Comparison of ENCODE assay signal across 25 cellular contexts in genomic region chr9:78654324-78654723, GRCh38.
"Had no signal": no experiment of that assay in that cellular context is flagged by ENCODE, and none has a peak within 500 bp of the region (broad histone marks: within the 10 kb centered on the region; RNA-seq: fewer than 3 reads in every experiment).

No MANE protein-coding gene starts in this region.

- H3K9me3 Mint-ChIP-seq: stimulated activated naive CD8-positive, alpha-beta T cell treated with anti-CD3 and anti-CD28 coated beads, Interleukin-15, amount 100 ng/mL, for 72 hours; type B pancreatic cell had no signal

- H3K27ac Mint-ChIP-seq: naive thymus-derived CD8-positive, alpha-beta T cell; nephron; stimulated activated memory B cell treated with anti-CD40 and anti-IgM and Interleukin-4, amounts not matched to agents 10 μg/mL and 1 μg/mL and 100 μg/mL, for 72 hours; stimulated activated naive CD8-positive, alpha-beta T cell treated with anti-CD3 and anti-CD28 coated beads, Interleukin-15, amount 100 ng/mL, for 72 hours; type B pancreatic cell had no signal

- H3K4me1 ChIP-seq: left ventricle myocardium inferior, pancreas, prostate gland, sigmoid colon, tibial nerve, uterus had no signal

- H3K4me3 ChIP-seq: left ventricle myocardium inferior, pancreas, prostate gland, sigmoid colon, tibial nerve, uterus had no signal

- H3K9me3 ChIP-seq: pancreas, prostate gland, sigmoid colon, tibial nerve, uterus had no signal

- H3K27me3 ChIP-seq: pancreas, sigmoid colon, tibial nerve, uterus had no signal

- H3K27ac ChIP-seq: left ventricle myocardium inferior, pancreas, prostate gland, sigmoid colon, tibial nerve, uterus had no signal

- H3K36me3 Mint-ChIP-seq: naive thymus-derived CD8-positive, alpha-beta T cell; stimulated activated memory B cell treated with anti-CD40 and anti-IgM and Interleukin-4, amounts not matched to agents 10 μg/mL and 1 μg/mL and 100 μg/mL, for 72 hours; type B pancreatic cell had no signal

- H3K36me3 ChIP-seq: left ventricle myocardium inferior, pancreas, prostate gland, sigmoid colon, tibial nerve, uterus had no signal

- ATAC-seq: naive thymus-derived CD8-positive, alpha-beta T cell; pancreas; right cardiac atrium; stimulated activated memory B cell treated with anti-CD40 and anti-IgM and Interleukin-4, amounts not matched to agents 10 μg/mL and 1 μg/mL and 100 μg/mL, for 72 hours; stimulated activated naive CD8-positive, alpha-beta T cell treated with anti-CD3 and anti-CD28 coated beads, Interleukin-15, amount 100 ng/mL, for 72 hours had no signal

- H3K27me3 Mint-ChIP-seq: naive thymus-derived CD8-positive, alpha-beta T cell; stimulated activated memory B cell treated with anti-CD40 and anti-IgM and Interleukin-4, amounts not matched to agents 10 μg/mL and 1 μg/mL and 100 μg/mL, for 72 hours; stimulated activated naive CD8-positive, alpha-beta T cell treated with anti-CD3 and anti-CD28 coated beads, Interleukin-15, amount 100 ng/mL, for 72 hours had no signal

- H3K4me3 Mint-ChIP-seq: naive thymus-derived CD8-positive, alpha-beta T cell; nephron; neural crest cell; stimulated activated memory B cell treated with anti-CD40 and anti-IgM and Interleukin-4, amounts not matched to agents 10 μg/mL and 1 μg/mL and 100 μg/mL, for 72 hours; stimulated activated naive CD8-positive, alpha-beta T cell treated with anti-CD3 and anti-CD28 coated beads, Interleukin-15, amount 100 ng/mL, for 72 hours; type B pancreatic cell had no signal

- H3K4me1 Mint-ChIP-seq: naive thymus-derived CD8-positive, alpha-beta T cell; nephron; neural crest cell; stimulated activated memory B cell treated with anti-CD40 and anti-IgM and Interleukin-4, amounts not matched to agents 10 μg/mL and 1 μg/mL and 100 μg/mL, for 72 hours; stimulated activated naive CD8-positive, alpha-beta T cell treated with anti-CD3 and anti-CD28 coated beads, Interleukin-15, amount 100 ng/mL, for 72 hours had no signal

- DNase-seq: islet precursor cell; left ventricle myocardium inferior; mesenchymal stem cell; naive thymus-derived CD8-positive, alpha-beta T cell; nucleus accumbens; pancreas; posterior cingulate gyrus; retina; right cardiac atrium; sigmoid colon; small intestine; stimulated activated CD4-positive, alpha-beta T cell treated with anti-CD3 and anti-CD28 coated beads, Interleukin-1b, Interleukin-23, amount 100 ng/mL, for 48 hours; stimulated activated CD4-positive, alpha-beta T cell treated with anti-CD3 and anti-CD28 coated beads, Interleukin-2, amount 100 ng/mL, for 48 hours; stimulated activated CD4-positive, alpha-beta T cell treated with anti-CD3 and anti-CD28 coated beads, Interleukin-4, amount 100 ng/mL, for 4 hours; stimulated activated CD8-positive, alpha-beta memory T cell treated with anti-CD3 and anti-CD28 coated beads, Interleukin-4, amount 100 ng/mL, for 48 hours; stimulated activated naive CD4-positive, alpha-beta T cell treated with Interleukin-2 at 50 U/mL for 16 hours; stimulated activated naive CD8-positive, alpha-beta T cell treated with anti-CD3 and anti-CD28 coated beads, Interleukin-15, amount 100 ng/mL, for 72 hours; substantia nigra; uterus had no signal
